20 cellular contexts compared by ENCODE assay signal in genomic region chr3:98856724-98857123, GRCh38.
"Had no signal": no experiment of that assay in that cellular context is flagged by ENCODE, and none has a peak within 500 bp of the region (broad histone marks: within the 10 kb centered on the region; RNA-seq: fewer than 3 reads in every experiment).

No MANE protein-coding gene starts in this region.

- H3K4me3 ChIP-seq: colonic mucosa, heart left ventricle, mucosa of descending colon, pancreas, psoas muscle, right lobe of liver, skin epidermis, stomach, thoracic aorta, transverse colon had no signal

- H3K9me3 ChIP-seq: colonic mucosa, pancreas, right lobe of liver had no signal

- DNase-seq: cerebellar nuclear complex; colonic mucosa; dermis blood vessel endothelial cell; heart left ventricle; hippocampal formation; kidney glomerular epithelial cell; mucosa of descending colon; naive thymus-derived CD8-positive, alpha-beta T cell; pancreas; psoas muscle; retina; right lobe of liver; stimulated activated CD4-positive, alpha-beta T cell treated with anti-CD3 and anti-CD28 coated beads, Interleukin-2, amount 100 ng/mL, for 24 hours; stimulated activated CD4-positive, alpha-beta T cell treated with anti-CD3 and anti-CD28 coated beads, Interleukin-4, amount 100 ng/mL, for 4 hours; stimulated activated naive CD4-positive, alpha-beta T cell; stomach; substantia nigra; transverse colon had no signal

- H3K4me1 ChIP-seq: colonic mucosa, pancreas, psoas muscle, right lobe of liver, transverse colon had no signal

- H3K27ac ChIP-seq: colonic mucosa, heart left ventricle, pancreas, psoas muscle, right lobe of liver, stomach, thoracic aorta, transverse colon had no signal

- H3K27me3 ChIP-seq: colonic mucosa, heart left ventricle, pancreas, right lobe of liver, stomach, transverse colon had no signal

- H3K36me3 ChIP-seq: colonic mucosa, pancreas, right lobe of liver, thoracic aorta had no signal
